In the genomic region with DNA sequence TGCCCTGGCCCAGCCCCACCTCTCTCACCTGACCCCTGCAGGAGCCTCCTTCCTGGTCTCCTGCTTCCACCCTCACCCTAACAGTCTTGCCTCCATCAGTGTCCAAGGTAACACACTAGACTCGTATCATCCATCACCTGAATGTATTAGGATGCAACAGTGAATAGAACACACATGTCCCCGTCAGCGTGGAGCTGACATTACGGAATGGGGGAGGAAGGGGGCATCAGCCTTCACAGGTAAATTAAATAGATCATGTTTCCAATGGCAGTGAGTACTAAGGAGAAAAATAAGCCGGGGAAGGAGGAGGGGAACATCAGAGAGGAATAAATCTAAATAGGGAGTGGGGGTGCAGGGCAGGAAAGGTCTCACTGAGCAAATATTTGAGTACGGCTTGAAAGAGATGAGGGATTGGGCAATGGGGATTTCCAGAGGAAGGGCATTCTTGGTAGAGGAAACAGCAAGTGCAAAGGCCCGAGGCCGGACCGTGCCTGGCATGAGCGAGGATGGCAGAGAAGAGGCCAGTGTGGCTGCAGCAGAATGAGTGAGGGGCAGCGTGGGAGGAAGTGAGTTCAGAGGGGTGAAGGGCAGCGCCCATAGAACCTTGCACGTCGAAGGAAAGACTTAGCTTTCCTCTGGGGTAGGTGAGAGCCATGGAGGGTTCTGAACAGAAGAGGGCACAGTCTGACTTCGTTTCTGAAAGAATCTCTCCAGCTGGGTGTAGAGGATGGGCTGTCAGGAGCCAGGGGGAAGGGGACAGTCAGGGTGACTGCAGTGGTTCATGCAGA, we compare ENCODE assay signal across 1 cellular context.
TF ChIP-seq lines count a peak whose summit lies in the region.

No MANE protein-coding gene starts in this region.

TF ChIP-seq in HepG2, 621 proteins besides CTCF, POLR2A, EP300 and RAD21 (continued from another document and continues in another):
- TF ChIP-seq, protein P1, sequence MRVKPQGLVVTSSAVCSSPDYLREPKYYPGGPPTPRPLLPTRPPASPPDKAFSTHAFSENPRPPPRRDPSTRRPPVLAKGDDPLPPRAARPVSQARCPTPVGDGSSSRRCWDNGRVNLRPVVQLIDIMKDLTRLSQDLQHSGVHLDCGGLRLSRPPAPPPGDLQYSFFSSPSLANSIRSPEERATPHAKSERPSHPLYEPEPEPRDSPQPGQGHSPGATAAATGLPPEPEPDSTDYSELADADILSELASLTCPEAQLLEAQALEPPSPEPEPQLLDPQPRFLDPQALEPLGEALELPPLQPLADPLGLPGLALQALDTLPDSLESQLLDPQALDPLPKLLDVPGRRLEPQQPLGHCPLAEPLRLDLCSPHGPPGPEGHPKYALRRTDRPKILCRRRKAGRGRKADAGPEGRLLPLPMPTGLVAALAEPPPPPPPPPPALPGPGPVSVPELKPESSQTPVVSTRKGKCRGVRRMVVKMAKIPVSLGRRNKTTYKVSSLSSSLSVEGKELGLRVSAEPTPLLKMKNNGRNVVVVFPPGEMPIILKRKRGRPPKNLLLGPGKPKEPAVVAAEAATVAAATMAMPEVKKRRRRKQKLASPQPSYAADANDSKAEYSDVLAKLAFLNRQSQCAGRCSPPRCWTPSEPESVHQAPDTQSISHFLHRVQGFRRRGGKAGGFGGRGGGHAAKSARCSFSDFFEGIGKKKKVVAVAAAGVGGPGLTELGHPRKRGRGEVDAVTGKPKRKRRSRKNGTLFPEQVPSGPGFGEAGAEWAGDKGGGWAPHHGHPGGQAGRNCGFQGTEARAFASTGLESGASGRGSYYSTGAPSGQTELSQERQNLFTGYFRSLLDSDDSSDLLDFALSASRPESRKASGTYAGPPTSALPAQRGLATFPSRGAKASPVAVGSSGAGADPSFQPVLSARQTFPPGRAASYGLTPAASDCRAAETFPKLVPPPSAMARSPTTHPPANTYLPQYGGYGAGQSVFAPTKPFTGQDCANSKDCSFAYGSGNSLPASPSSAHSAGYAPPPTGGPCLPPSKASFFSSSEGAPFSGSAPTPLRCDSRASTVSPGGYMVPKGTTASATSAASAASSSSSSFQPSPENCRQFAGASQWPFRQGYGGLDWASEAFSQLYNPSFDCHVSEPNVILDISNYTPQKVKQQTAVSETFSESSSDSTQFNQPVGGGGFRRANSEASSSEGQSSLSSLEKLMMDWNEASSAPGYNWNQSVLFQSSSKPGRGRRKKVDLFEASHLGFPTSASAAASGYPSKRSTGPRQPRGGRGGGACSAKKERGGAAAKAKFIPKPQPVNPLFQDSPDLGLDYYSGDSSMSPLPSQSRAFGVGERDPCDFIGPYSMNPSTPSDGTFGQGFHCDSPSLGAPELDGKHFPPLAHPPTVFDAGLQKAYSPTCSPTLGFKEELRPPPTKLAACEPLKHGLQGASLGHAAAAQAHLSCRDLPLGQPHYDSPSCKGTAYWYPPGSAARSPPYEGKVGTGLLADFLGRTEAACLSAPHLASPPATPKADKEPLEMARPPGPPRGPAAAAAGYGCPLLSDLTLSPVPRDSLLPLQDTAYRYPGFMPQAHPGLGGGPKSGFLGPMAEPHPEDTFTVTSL (CRISPR knock-in tag; IDR thresholded peaks at IDR 0.05; ENCODE audit: borderline replicate concordance) = peak; percentile 99
- TF ChIP-seq SETDB1 (CRISPR knock-in tag; IDR thresholded peaks at IDR 0.05; ENCODE audit: borderline replicate concordance) (no peak), ZNF792 (CRISPR knock-in tag; IDR thresholded peaks at IDR 0.05) (peak; percentile 90), CBX2 (IDR thresholded peaks at IDR 0.05; ENCODE audit: low read depth, low read length) (no peak), CBX2 (CRISPR knock-in tag; IDR thresholded peaks at IDR 0.05; ENCODE audit: low read depth) (peak; percentile 66; the same call in 1 of the 2 replicates), ZNF570 (CRISPR knock-in tag; IDR thresholded peaks at IDR 0.05; ENCODE audit: borderline replicate concordance) (peak; percentile 91; the same call in 1 of the 2 replicates), ZNF20 (CRISPR knock-in tag; IDR thresholded peaks at IDR 0.05) (0 out of 2 replicates have a peak, but pooled peaks have one; percentile 72), FLYWCH1 (CRISPR knock-in tag; IDR thresholded peaks at IDR 0.05) (no peak), ZNF670 (CRISPR knock-in tag; IDR thresholded peaks at IDR 0.05; ENCODE audit: borderline replicate concordance) (peak; percentile 76; the same call in 1 of the 2 replicates), MYC (CRISPR knock-in tag; IDR thresholded peaks at IDR 0.05; ENCODE audit: borderline replicate concordance) (peak; percentile 75; the same call in 1 of the 2 replicates), ZNF552 (CRISPR knock-in tag; IDR thresholded peaks at IDR 0.05; ENCODE audit: borderline replicate concordance) (peak; percentile 72; the same call in 1 of the 2 replicates), MZF1 (CRISPR knock-in tag; IDR thresholded peaks at IDR 0.05; ENCODE audit: borderline replicate concordance) (peak; percentile 97), ZNF878 (CRISPR knock-in tag; IDR thresholded peaks at IDR 0.05) (peak; percentile 64; the same call in 1 of the 2 replicates), ZC3H13 (CRISPR knock-in tag; IDR thresholded peaks at IDR 0.05) (peak; percentile 97), TBL1XR1 (IDR thresholded peaks at IDR 0.05; ENCODE audit: borderline replicate concordance, low read length, partially characterized antibody) (peak; percentile 96), ZSCAN29 (CRISPR knock-in tag; conservative IDR thresholded peaks at IDR 0.05) (peak; percentile 93), ZNF83 (CRISPR knock-in tag; IDR thresholded peaks at IDR 0.05; ENCODE audit: borderline replicate concordance) (no peak), NFRKB (IDR thresholded peaks at IDR 0.05) (no peak), ZNF768 (CRISPR knock-in tag; IDR thresholded peaks at IDR 0.05) (peak; percentile 90), ARID2 (CRISPR knock-in tag; IDR thresholded peaks at IDR 0.05; ENCODE audit: borderline replicate concordance) (no peak), SMARCE1 (IDR thresholded peaks at IDR 0.05; ENCODE audit: borderline replicate concordance) (no peak), SP4 (CRISPR knock-in tag; IDR thresholded peaks at IDR 0.05) (0 out of 2 replicates have a peak, but pooled peaks have one; percentile 70), FIP1L1 (IDR thresholded peaks at IDR 0.05; ENCODE audit: borderline replicate concordance, insufficient read depth, low read depth, low read length) (peak; percentile 55; the same call in 1 of the 2 replicates), GATAD2A (CRISPR knock-in tag; IDR thresholded peaks at IDR 0.05) (peak; percentile 100), ZNF75D (CRISPR knock-in tag; IDR thresholded peaks at IDR 0.05; ENCODE audit: borderline replicate concordance) (no peak)
- TF ChIP-seq, protein P2, sequence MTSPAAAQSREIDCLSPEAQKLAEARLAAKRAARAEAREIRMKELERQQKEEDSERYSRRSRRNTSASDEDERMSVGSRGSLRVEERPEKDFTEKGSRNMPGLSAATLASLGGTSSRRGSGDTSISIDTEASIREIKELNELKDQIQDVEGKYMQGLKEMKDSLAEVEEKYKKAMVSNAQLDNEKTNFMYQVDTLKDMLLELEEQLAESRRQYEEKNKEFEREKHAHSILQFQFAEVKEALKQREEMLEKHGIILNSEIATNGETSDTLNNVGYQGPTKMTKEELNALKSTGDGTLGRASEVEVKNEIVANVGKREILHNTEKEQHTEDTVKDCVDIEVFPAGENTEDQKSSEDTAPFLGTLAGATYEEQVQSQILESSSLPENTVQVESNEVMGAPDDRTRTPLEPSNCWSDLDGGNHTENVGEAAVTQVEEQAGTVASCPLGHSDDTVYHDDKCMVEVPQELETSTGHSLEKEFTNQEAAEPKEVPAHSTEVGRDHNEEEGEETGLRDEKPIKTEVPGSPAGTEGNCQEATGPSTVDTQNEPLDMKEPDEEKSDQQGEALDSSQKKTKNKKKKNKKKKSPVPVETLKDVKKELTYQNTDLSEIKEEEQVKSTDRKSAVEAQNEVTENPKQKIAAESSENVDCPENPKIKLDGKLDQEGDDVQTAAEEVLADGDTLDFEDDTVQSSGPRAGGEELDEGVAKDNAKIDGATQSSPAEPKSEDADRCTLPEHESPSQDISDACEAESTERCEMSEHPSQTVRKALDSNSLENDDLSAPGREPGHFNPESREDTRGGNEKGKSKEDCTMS (CRISPR knock-in tag; conservative IDR thresholded peaks at IDR 0.05) = 0 out of 2 replicates have a peak, but pooled peaks have one; percentile 79
- TF ChIP-seq, protein P3, sequence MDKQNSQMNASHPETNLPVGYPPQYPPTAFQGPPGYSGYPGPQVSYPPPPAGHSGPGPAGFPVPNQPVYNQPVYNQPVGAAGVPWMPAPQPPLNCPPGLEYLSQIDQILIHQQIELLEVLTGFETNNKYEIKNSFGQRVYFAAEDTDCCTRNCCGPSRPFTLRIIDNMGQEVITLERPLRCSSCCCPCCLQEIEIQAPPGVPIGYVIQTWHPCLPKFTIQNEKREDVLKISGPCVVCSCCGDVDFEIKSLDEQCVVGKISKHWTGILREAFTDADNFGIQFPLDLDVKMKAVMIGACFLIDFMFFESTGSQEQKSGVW (CRISPR knock-in tag; IDR thresholded peaks at IDR 0.05; ENCODE audit: borderline replicate concordance) = no peak; the same call in 1 of the 2 replicates
- TF ChIP-seq, protein P4, sequence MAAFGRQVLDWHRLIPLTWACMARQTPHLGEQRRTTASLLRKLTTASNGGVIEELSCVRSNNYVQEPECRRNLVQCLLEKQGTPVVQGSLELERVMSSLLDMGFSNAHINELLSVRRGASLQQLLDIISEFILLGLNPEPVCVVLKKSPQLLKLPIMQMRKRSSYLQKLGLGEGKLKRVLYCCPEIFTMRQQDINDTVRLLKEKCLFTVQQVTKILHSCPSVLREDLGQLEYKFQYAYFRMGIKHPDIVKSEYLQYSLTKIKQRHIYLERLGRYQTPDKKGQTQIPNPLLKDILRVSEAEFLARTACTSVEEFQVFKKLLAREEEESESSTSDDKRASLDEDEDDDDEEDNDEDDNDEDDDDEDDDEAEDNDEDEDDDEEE (CRISPR knock-in tag; IDR thresholded peaks at IDR 0.05) = 0 out of 2 replicates have a peak, but pooled peaks have one; percentile 27
- TF ChIP-seq, protein P5, sequence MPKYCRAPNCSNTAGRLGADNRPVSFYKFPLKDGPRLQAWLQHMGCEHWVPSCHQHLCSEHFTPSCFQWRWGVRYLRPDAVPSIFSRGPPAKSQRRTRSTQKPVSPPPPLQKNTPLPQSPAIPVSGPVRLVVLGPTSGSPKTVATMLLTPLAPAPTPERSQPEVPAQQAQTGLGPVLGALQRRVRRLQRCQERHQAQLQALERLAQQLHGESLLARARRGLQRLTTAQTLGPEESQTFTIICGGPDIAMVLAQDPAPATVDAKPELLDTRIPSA (CRISPR knock-in tag; IDR thresholded peaks at IDR 0.05; ENCODE audit: borderline replicate concordance) = no peak
- TF ChIP-seq, protein P6, sequence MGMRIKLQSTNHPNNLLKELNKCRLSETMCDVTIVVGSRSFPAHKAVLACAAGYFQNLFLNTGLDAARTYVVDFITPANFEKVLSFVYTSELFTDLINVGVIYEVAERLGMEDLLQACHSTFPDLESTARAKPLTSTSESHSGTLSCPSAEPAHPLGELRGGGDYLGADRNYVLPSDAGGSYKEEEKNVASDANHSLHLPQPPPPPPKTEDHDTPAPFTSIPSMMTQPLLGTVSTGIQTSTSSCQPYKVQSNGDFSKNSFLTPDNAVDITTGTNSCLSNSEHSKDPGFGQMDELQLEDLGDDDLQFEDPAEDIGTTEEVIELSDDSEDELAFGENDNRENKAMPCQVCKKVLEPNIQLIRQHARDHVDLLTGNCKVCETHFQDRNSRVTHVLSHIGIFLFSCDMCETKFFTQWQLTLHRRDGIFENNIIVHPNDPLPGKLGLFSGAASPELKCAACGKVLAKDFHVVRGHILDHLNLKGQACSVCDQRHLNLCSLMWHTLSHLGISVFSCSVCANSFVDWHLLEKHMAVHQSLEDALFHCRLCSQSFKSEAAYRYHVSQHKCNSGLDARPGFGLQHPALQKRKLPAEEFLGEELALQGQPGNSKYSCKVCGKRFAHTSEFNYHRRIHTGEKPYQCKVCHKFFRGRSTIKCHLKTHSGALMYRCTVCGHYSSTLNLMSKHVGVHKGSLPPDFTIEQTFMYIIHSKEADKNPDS (CRISPR knock-in tag; IDR thresholded peaks at IDR 0.05) = no peak
- TF ChIP-seq, protein P7, sequence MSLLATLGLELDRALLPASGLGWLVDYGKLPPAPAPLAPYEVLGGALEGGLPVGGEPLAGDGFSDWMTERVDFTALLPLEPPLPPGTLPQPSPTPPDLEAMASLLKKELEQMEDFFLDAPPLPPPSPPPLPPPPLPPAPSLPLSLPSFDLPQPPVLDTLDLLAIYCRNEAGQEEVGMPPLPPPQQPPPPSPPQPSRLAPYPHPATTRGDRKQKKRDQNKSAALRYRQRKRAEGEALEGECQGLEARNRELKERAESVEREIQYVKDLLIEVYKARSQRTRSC (CRISPR knock-in tag; IDR thresholded peaks at IDR 0.05; ENCODE audit: low read depth) = 0 out of 2 replicates have a peak, but pooled peaks have one; percentile 57
- TF ChIP-seq, protein P8, sequence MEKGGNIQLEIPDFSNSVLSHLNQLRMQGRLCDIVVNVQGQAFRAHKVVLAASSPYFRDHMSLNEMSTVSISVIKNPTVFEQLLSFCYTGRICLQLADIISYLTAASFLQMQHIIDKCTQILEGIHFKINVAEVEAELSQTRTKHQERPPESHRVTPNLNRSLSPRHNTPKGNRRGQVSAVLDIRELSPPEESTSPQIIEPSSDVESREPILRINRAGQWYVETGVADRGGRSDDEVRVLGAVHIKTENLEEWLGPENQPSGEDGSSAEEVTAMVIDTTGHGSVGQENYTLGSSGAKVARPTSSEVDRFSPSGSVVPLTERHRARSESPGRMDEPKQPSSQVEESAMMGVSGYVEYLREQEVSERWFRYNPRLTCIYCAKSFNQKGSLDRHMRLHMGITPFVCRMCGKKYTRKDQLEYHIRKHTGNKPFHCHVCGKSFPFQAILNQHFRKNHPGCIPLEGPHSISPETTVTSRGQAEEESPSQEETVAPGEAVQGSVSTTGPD (CRISPR knock-in tag; IDR thresholded peaks at IDR 0.05) = peak; percentile 92; the same call in 1 of the 2 replicates
- TF ChIP-seq, protein P9, sequence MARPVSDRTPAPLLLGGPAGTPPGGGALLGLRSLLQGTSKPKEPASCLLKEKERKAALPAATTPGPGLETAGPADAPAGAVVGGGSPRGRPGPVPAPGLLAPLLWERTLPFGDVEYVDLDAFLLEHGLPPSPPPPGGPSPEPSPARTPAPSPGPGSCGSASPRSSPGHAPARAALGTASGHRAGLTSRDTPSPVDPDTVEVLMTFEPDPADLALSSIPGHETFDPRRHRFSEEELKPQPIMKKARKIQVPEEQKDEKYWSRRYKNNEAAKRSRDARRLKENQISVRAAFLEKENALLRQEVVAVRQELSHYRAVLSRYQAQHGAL (CRISPR knock-in tag; IDR thresholded peaks at IDR 0.05; ENCODE audit: not compliant biosample characterization) = no peak
- TF ChIP-seq, protein P10, sequence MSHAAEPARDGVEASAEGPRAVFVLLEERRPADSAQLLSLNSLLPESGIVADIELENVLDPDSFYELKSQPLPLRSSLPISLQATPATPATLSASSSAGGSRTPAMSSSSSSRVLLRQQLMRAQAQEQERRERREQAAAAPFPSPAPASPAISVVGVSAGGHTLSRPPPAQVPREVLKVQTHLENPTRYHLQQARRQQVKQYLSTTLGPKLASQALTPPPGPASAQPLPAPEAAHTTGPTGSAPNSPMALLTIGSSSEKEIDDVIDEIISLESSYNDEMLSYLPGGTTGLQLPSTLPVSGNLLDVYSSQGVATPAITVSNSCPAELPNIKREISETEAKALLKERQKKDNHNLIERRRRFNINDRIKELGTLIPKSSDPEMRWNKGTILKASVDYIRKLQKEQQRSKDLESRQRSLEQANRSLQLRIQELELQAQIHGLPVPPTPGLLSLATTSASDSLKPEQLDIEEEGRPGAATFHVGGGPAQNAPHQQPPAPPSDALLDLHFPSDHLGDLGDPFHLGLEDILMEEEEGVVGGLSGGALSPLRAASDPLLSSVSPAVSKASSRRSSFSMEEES (CRISPR knock-in tag; IDR thresholded peaks at IDR 0.05) = peak; percentile 92
